Comparison of ENCODE assay signal across 27 cellular contexts in the genomic region with DNA sequence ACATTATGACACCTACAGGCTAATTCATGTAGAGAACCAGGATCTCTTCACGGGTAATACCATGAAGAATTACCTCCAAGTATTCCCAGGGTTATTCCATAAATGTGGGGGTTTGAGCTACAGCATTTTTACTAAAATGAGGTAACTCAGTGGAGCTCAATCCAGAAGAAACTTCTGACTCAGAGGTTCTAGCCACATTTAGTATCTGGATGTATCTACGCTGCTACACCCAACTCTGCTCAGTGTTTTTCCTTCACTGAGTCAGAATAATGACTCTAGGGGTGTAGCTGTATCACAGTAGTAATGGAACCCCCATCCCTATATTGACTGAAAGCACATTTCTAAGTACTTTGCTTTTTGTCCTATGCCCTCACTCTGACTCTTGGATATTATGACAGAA. TPM values are rescaled to one million over a fixed set of nuclear protein-coding genes. Genes with fewer than 3 reads are reported as not detected.
DNase-seq lines count a peak whose midpoint lies in the region; FAIRE-seq and TF ChIP-seq lines count a peak whose summit lies in the region.
"Had no signal": no experiment of that assay in that cellular context is flagged by ENCODE, and none has a peak within 500 bp of the region (broad histone marks: within the 10 kb centered on the region; RNA-seq: fewer than 3 reads in every experiment).

No MANE protein-coding gene starts in this region.

- H3K27me3 Mint-ChIP-seq in astrocyte (ENCODE audit: low read depth, unreplicated experiment): no peaks in the 10 kb centered on the region
- H3K27me3 Mint-ChIP-seq: activated CD4-positive, alpha-beta T cell treated with anti-CD3 and anti-CD28 coated beads, Interleukin-2, amount 10 ng/mL, durations not matched to agents 24 days and 14 days; activated naive CD8-positive, alpha-beta T cell; brain; CD4-positive, alpha-beta memory T cell had no signal

- H3K9me3 Mint-ChIP-seq in astrocyte (ENCODE audit: unreplicated experiment): no peaks in the 10 kb centered on the region
- H3K9me3 Mint-ChIP-seq: activated CD4-positive, alpha-beta T cell treated with anti-CD3 and anti-CD28 coated beads, Interleukin-2, amount 10 ng/mL, durations not matched to agents 24 days and 14 days; brain; CD4-positive, alpha-beta memory T cell; neural progenitor cell had no signal

- no peak overlapping the region for H3K9ac ChIP-seq in astrocyte (ENCODE audit: low read length)
- H3K9ac ChIP-seq: KMS-11, neural progenitor cell had no signal

- H3K4me1 ChIP-seq in astrocyte (ENCODE audit: insufficient read depth, low read length): peaks cover 3% of the 10 kb centered on the region
- H3K4me1 ChIP-seq: neural progenitor cell, stomach, transverse colon had no signal

- H2AFZ ChIP-seq in astrocyte (ENCODE audit: low read depth, low read length): no peak overlapping the region
- H2AFZ ChIP-seq: neural progenitor cell had no signal

- FAIRE-seq in astrocyte (lab: Jason Lieb, UNC): peak; percentile 52
- FAIRE-seq: colon, H1, HTR-8/SVneo had no signal

- H3K27me3 ChIP-seq in astrocyte (ENCODE audit: insufficient read depth, low read length): no peaks in the 10 kb centered on the region
- no peaks in the 10 kb centered on the region for H3K27me3 ChIP-seq in H7 (ENCODE audit: control insufficient read depth, insufficient read depth, low read length)
- H3K27me3 ChIP-seq: neural progenitor cell, stomach, transverse colon had no signal

- H3K4me1 Mint-ChIP-seq in astrocyte (ENCODE audit: low read depth, unreplicated experiment): no peaks in the 10 kb centered on the region
- H3K4me1 Mint-ChIP-seq: activated CD4-positive, alpha-beta T cell treated with anti-CD3 and anti-CD28 coated beads, Interleukin-2, amount 10 ng/mL, durations not matched to agents 24 days and 14 days; brain; CD4-positive, alpha-beta memory T cell; neural progenitor cell had no signal

- no peaks in the 10 kb centered on the region for H4K20me1 ChIP-seq in astrocyte (ENCODE audit: insufficient read depth, low read length)

- H3K36me3 ChIP-seq in astrocyte (ENCODE audit: insufficient read depth, low read length): peaks cover 14% of the 10 kb centered on the region
- H3K36me3 ChIP-seq in H7 (replicated peaks; ENCODE audit: control insufficient read depth, insufficient read depth, low read length): no peaks in the 10 kb centered on the region
- H3K36me3 ChIP-seq: neural progenitor cell, transverse colon had no signal

- no peak overlapping the region for H3K4me2 ChIP-seq in astrocyte (ENCODE audit: low read length)
- H3K4me2 ChIP-seq: KMS-11, neural progenitor cell had no signal

- H3K36me3 Mint-ChIP-seq in astrocyte (ENCODE audit: low read depth, unreplicated experiment): peaks cover 1% of the 10 kb centered on the region
- H3K36me3 Mint-ChIP-seq: brain, neural progenitor cell had no signal

- no peak overlapping the region for H3K4me3 Mint-ChIP-seq in astrocyte (ENCODE audit: unreplicated experiment)
- H3K4me3 Mint-ChIP-seq: activated CD4-positive, alpha-beta T cell treated with anti-CD3 and anti-CD28 coated beads, Interleukin-2, amount 10 ng/mL, durations not matched to agents 24 days and 14 days; activated naive CD8-positive, alpha-beta T cell; brain; CD4-positive, alpha-beta memory T cell; neural progenitor cell had no signal

- TF ChIP-seq CTCF in astrocyte (IDR thresholded peaks at IDR 0.05; ENCODE audit: insufficient read depth, low read depth, low read length) (no peak), foreskin fibroblast (IDR thresholded peaks at IDR 0.05; ENCODE audit: low read depth, low read length) (no peak)

- DNase-seq in AG08396 (ENCODE audit: low spot score): peak; percentile 21
- DNase-seq in GM03348 (ENCODE audit: low spot score): peak; percentile 30
- peak; percentile 61 for DNase-seq in astrocyte (ENCODE audit: low read depth)
- DNase-seq in foreskin fibroblast: peak; percentile 6 to 34
- no peak for DNase-seq in NCI-H187 treated with DMSO at 0.1 percent for 48 hours (lab: John Stamatoyannopoulos, UW)
- no peak for DNase-seq in H7
- DNase-seq in central memory CD4-positive, alpha-beta T cell: no peak
- DNase-seq in mesenteric fat pad (ENCODE audit: low spot score): no peak
- DNase-seq: activated CD4-positive, alpha-beta T cell treated with anti-CD3 and anti-CD28 coated beads, Interleukin-2, amount 10 ng/mL, durations not matched to agents 24 days and 14 days; CD4-positive, alpha-beta memory T cell; DMS 273 treated with DMSO at 0.1 percent for 48 hours; effector memory CD4-positive, alpha-beta T cell; kidney glomerular epithelial cell; NCI-H2171 treated with DMSO at 0.1 percent for 48 hours; NCI-H524 treated with DMSO at 0.1 percent for 48 hours; RPMI8226; stimulated activated CD4-positive, alpha-beta T cell treated with anti-CD3 and anti-CD28 coated beads, Interleukin-15, amount 100 ng/mL, for 24 hours; stomach; transverse colon had no signal

- no peak overlapping the region for H3K27ac Mint-ChIP-seq in astrocyte (ENCODE audit: unreplicated experiment)
- H3K27ac Mint-ChIP-seq: activated CD4-positive, alpha-beta T cell treated with anti-CD3 and anti-CD28 coated beads, Interleukin-2, amount 10 ng/mL, durations not matched to agents 24 days and 14 days; activated naive CD8-positive, alpha-beta T cell; brain; CD4-positive, alpha-beta memory T cell; neural progenitor cell had no signal

- no peak overlapping the region for H3K4me3 ChIP-seq in astrocyte (ENCODE audit: insufficient read depth, low read depth, low read length)
- no peak overlapping the region for H3K4me3 ChIP-seq in foreskin fibroblast (ENCODE audit: low read depth in 1 of 2, low read length in 2 of 2)
- H3K4me3 ChIP-seq in H7 (ENCODE audit: insufficient read depth, low read depth, low read length): no peak overlapping the region
- H3K4me3 ChIP-seq: lung, neural progenitor cell, stomach, transverse colon had no signal

- no peaks in the 10 kb centered on the region for H3K79me2 ChIP-seq in astrocyte (ENCODE audit: insufficient read depth, low read length)

- no peak overlapping the region for H3K27ac ChIP-seq in astrocyte (ENCODE audit: low read depth, low read length)
- H3K27ac ChIP-seq: KMS-11, neural progenitor cell, stomach, transverse colon had no signal

- H3K9me3 ChIP-seq in astrocyte (ENCODE audit: insufficient read depth, low read depth, low read length): no peaks in the 10 kb centered on the region
- H3K9me3 ChIP-seq: stomach, transverse colon had no signal

RNA-seq across cellular contexts. Expression of gene COPS2, which starts 52.4 kb away (rescaled TPM):
- 94.3 and 99.2 TPM in 2 replicates for total RNA-seq in astrocyte
- total RNA-seq in H7 (2014; rRNA removed; shearing (Covaris generic)): 45.8 and 82.6 TPM in 2 replicates
- 78.9 TPM for total RNA-seq in mesenteric fat pad

RNA-seq across cellular contexts. Expression of gene SECISBP2L, which starts 56.8 kb away (rescaled TPM):
- total RNA-seq in astrocyte (52.5 and 53.2 TPM in 2 replicates), mesenteric fat pad (61.0 TPM)
- 14.5 and 19.5 TPM in 2 replicates for total RNA-seq in H7 (2014; rRNA removed; shearing (Covaris generic))

Comparison
In these comparisons a context has a peak if more than half of its experiments do, and no peak if none do; other contexts are left out.
1. DNase-seq: peak in AG08396 (single experiment), GM03348 (single experiment), astrocyte (single experiment) and foreskin fibroblast (2 of 2); none in NCI-H187 treated with DMSO at 0.1 percent for 48 hours (single experiment), H7 (single experiment), central memory CD4-positive, alpha-beta T cell (single experiment) and mesenteric fat pad (single experiment).